23 cellular contexts compared by ENCODE assay signal in the genomic region with DNA sequence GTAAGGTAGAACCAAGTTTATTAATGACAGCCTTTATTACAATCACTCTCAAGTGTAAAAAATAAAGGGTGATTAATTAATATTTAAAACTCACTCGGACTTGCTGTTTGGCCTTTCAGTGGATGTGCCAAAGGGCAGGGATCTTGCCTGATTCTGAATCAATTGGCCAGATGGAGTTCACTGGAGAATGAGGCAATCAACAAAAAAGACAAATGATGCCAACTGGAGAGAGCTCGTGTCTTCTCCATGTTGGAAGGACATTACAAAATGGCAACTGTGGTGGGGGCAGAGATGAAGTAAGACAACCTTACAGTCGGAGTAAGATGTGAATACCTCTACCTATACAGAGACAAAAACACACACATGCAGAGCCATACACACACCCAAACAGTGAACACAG.
"Had no signal": no experiment of that assay in that cellular context is flagged by ENCODE, and none has a peak within 500 bp of the region (broad histone marks: within the 10 kb centered on the region; RNA-seq: fewer than 3 reads in every experiment).

No MANE protein-coding gene starts in this region.

- H3K4me3 Mint-ChIP-seq: activated naive CD8-positive, alpha-beta T cell; memory B cell; T-helper 1 cell treated with Interleukin-12 subunit alpha and Interleukin-12 subunit beta and Interleukin-4 antibody, amounts not matched to agents 30 μg/mL and 1 μg/mL, for 36 hours had no signal

- H3K27me3 ChIP-seq: body of pancreas, colonic mucosa, transverse colon, vagina had no signal

- H3K9me3 ChIP-seq: body of pancreas, colonic mucosa, mucosa of descending colon, neutrophil, transverse colon, vagina had no signal

- H3K9me3 Mint-ChIP-seq: memory B cell; naive thymus-derived CD8-positive, alpha-beta T cell; T-helper 1 cell treated with Interleukin-12 subunit alpha and Interleukin-12 subunit beta and Interleukin-4 antibody, amounts not matched to agents 30 μg/mL and 1 μg/mL, for 36 hours had no signal

- ATAC-seq: body of pancreas; left ventricle myocardium superior; mucosa of descending colon; naive thymus-derived CD8-positive, alpha-beta T cell; sciatic nerve; stimulated activated naive CD8-positive, alpha-beta T cell treated with anti-CD3 and anti-CD28 coated beads, Interleukin-15, Interleukin-2, amounts not matched to agents 100 U/mL and 50 U/mL, for 24 hours had no signal

- H3K27ac Mint-ChIP-seq: activated naive CD8-positive, alpha-beta T cell; memory B cell; T-helper 1 cell treated with Interleukin-12 subunit alpha and Interleukin-12 subunit beta and Interleukin-4 antibody, amounts not matched to agents 30 μg/mL and 1 μg/mL, for 36 hours had no signal

- DNase-seq: activated CD4-positive, CD25-positive, alpha-beta regulatory T cell treated with anti-CD3 and anti-CD28 coated beads, Interleukin-2, amount 50 U/mL, for 72 hours; activated CD8-positive, alpha-beta memory T cell treated with anti-CD3 and anti-CD28 coated beads for 24 hours; activated CD8-positive, alpha-beta memory T cell treated with anti-CD3 and anti-CD28 coated beads, Interleukin-2, amount 50 U/mL, for 48 hours; activated gamma-delta T cell treated with Interleukin-2 at 50 U/mL for 16 hours; amniotic stem cell; body of pancreas; central memory CD4-positive, alpha-beta T cell; colonic mucosa; head of caudate nucleus; left ventricle myocardium superior; mucosa of descending colon; naive thymus-derived CD8-positive, alpha-beta T cell; stimulated activated CD4-positive, alpha-beta T cell treated with anti-CD3 and anti-CD28 coated beads, Interleukin-2, amount 100 ng/mL, for 24 hours; stimulated activated naive CD8-positive, alpha-beta T cell treated with anti-CD3 and anti-CD28 coated beads, Interleukin-15, Interleukin-2, amounts not matched to agents 100 U/mL and 50 U/mL, for 24 hours; substantia nigra; transverse colon had no signal

- H3K4me3 ChIP-seq: body of pancreas, colonic mucosa, mucosa of descending colon, transverse colon, vagina had no signal

- H3K36me3 ChIP-seq: colonic mucosa, neutrophil, transverse colon had no signal

- H3K27ac ChIP-seq: body of pancreas, colonic mucosa, neutrophil, transverse colon, vagina, VCaP had no signal

- H3K27me3 Mint-ChIP-seq: activated naive CD8-positive, alpha-beta T cell; memory B cell; naive thymus-derived CD8-positive, alpha-beta T cell had no signal
